22 cellular contexts compared by ENCODE assay signal in the genomic region with DNA sequence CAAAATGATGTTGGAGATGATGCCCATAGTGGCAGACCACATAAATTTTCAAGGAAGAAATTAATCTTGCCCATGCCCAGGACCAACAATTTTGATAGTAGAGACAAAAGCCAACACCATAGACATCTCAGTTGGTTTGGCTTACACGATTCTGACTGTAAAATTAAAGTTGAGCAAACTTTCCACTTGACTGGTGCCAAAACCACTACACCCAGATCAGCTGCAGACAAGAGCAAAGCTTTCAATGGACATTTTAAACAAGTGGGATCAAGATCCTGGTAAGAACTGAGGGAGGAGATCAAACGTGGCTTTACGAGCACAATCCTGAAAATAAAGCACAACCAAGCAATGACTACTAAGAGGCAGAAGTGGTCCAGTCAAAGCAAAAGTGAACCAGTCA.
"Had no signal": no experiment of that assay in that cellular context is flagged by ENCODE, and none has a peak within 500 bp of the region (broad histone marks: within the 10 kb centered on the region; RNA-seq: fewer than 3 reads in every experiment).

No MANE protein-coding gene starts in this region.

- H3K4me1 Mint-ChIP-seq: central memory CD8-positive, alpha-beta T cell; endodermal cell; natural killer cell had no signal

- H3K4me3 ChIP-seq: esophagus squamous epithelium, heart right ventricle, uterus had no signal

- H3K4me3 Mint-ChIP-seq: activated T-cell treated with anti-CD3 and anti-CD28 coated beads, Interleukin-2, amount 50 U/mL, for 72 hours; central memory CD8-positive, alpha-beta T cell; dendritic cell treated with granulocyte-macrophage colony-stimulating factor and Interleukin-4, amounts not matched to agents 40 ng/mL and 50 ng/mL, for 4 days; endodermal cell; mesothelial cell of epicardium; natural killer cell; T-helper 2 cell treated with Interferon-gamma antibody and Interleukin-4, amounts not matched to agents 5 μg/mL and 100 μg/mL, for 36 hours; type B pancreatic cell had no signal

- H3K9me3 ChIP-seq: esophagus squamous epithelium, heart right ventricle, uterus had no signal

- H3K9me3 Mint-ChIP-seq: central memory CD8-positive, alpha-beta T cell; endodermal cell; natural killer cell; T-helper 2 cell treated with Interferon-gamma antibody and Interleukin-4, amounts not matched to agents 5 μg/mL and 100 μg/mL, for 36 hours had no signal

- H3K27ac Mint-ChIP-seq: activated T-cell treated with anti-CD3 and anti-CD28 coated beads, Interleukin-2, amount 50 U/mL, for 72 hours; dendritic cell treated with granulocyte-macrophage colony-stimulating factor and Interleukin-4, amounts not matched to agents 40 ng/mL and 50 ng/mL, for 4 days; endodermal cell; mesothelial cell of epicardium; natural killer cell; T-helper 2 cell treated with Interferon-gamma antibody and Interleukin-4, amounts not matched to agents 5 μg/mL and 100 μg/mL, for 36 hours; type B pancreatic cell had no signal

- H3K27ac ChIP-seq: epithelial cell of prostate, esophagus squamous epithelium, foreskin keratinocyte, heart right ventricle, uterus had no signal

- DNase-seq: activated CD4-positive, alpha-beta T cell treated with anti-CD3 and anti-CD28 coated beads for 4 hours; activated CD4-positive, alpha-beta T cell treated with anti-CD3 and anti-CD28 coated beads, Interleukin-2, amount 50 U/mL, for 4 hours; activated naive CD4-positive, alpha-beta T cell; activated T-cell treated with anti-CD3 and anti-CD28 coated beads for 4 hours; activated T-cell treated with anti-CD3 and anti-CD28 coated beads, Interleukin-2, amount 50 U/mL, for 72 hours; anterior cingulate cortex; endodermal cell; esophagus squamous epithelium; foreskin keratinocyte; heart right ventricle; islet precursor cell; natural killer cell; stimulated activated CD4-positive, alpha-beta T cell treated with anti-CD3 and anti-CD28 coated beads, Interleukin-2, amount 100 ng/mL, for 48 hours; stimulated activated naive CD8-positive, alpha-beta T cell treated with anti-CD3 and anti-CD28 coated beads, Interleukin-15, Interleukin-2, amounts not matched to agents 100 U/mL and 50 U/mL, for 24 hours; T-helper 1 cell; uterus had no signal

- H3K27me3 ChIP-seq: esophagus squamous epithelium, foreskin keratinocyte, heart right ventricle, uterus had no signal

- H3K36me3 Mint-ChIP-seq: natural killer cell had no signal

- H3K36me3 ChIP-seq: uterus had no signal

- H3K27me3 Mint-ChIP-seq: central memory CD8-positive, alpha-beta T cell; dendritic cell treated with granulocyte-macrophage colony-stimulating factor and Interleukin-4, amounts not matched to agents 40 ng/mL and 50 ng/mL, for 4 days; type B pancreatic cell had no signal

- H3K4me1 ChIP-seq: foreskin keratinocyte, heart right ventricle, uterus had no signal
